ENCODE assay signal across 18 cellular contexts in genomic region chr6:131038612-131039344, GRCh38. TPM values are rescaled to one million over a fixed set of nuclear protein-coding genes. Genes with fewer than 3 reads are reported as not detected.
DNase-seq lines count a peak whose midpoint lies in the region; ATAC-seq and TF ChIP-seq lines count a peak whose summit lies in the region.
"Had no signal": no experiment of that assay in that cellular context is flagged by ENCODE, and none has a peak within 500 bp of the region (broad histone marks: within the 10 kb centered on the region; RNA-seq: fewer than 3 reads in every experiment).

No MANE protein-coding gene starts in this region.

- no peak for TF ChIP-seq CTCF in WI38 (IDR thresholded peaks at IDR 0.05; ENCODE audit: low read depth, low read length)
- no peak for TF ChIP-seq CTCF in osteocyte (IDR thresholded peaks at IDR 0.05)

- H3K4me1 Mint-ChIP-seq in osteocyte (ENCODE audit: unreplicated experiment), result peaks cover 45% of the 10 kb centered on the region
- H3K4me1 Mint-ChIP-seq: activated naive CD4-positive, alpha-beta T cell treated with anti-CD3 and anti-CD28 coated beads, Interleukin-2, amount 50 U/mL, for 24 hours had no signal

- H3K9me3 Mint-ChIP-seq in osteocyte (ENCODE audit: unreplicated experiment), result no peaks in the 10 kb centered on the region
- H3K9me3 Mint-ChIP-seq: activated naive CD4-positive, alpha-beta T cell treated with anti-CD3 and anti-CD28 coated beads, Interleukin-2, amount 50 U/mL, for 24 hours had no signal

- H3K27me3 Mint-ChIP-seq in osteocyte (ENCODE audit: unreplicated experiment), result no peaks in the 10 kb centered on the region
- H3K27me3 Mint-ChIP-seq: activated naive CD4-positive, alpha-beta T cell treated with anti-CD3 and anti-CD28 coated beads, Interleukin-2, amount 50 U/mL, for 24 hours had no signal

- no peak for ATAC-seq in GM19397 (IDR thresholded peaks at IDR 0.05; ENCODE audit: unreplicated experiment)
- ATAC-seq: left lung had no signal

- H3K4me3 ChIP-seq in WI38 (ENCODE audit: low read depth, low read length), result peak overlapping the region; percentile 11; the same call in 1 of the 2 replicates
- H3K4me3 ChIP-seq: left lung had no signal

- DNase-seq in EH (ENCODE audit: low read depth) (peak; percentile 49), fibroblast of peridontal ligament (ENCODE audit: extremely low read depth) (peak; percentile 77), osteocyte (ENCODE audit: extremely low spot score, unreplicated experiment) (no peak), NCI-H1694 treated with DMSO at 0.1 percent for 48 hours (lab: John Stamatoyannopoulos, UW) (no peak), mucosa of gallbladder (ENCODE audit: low spot score) (no peak)
- DNase-seq in effector CD4-positive, alpha-beta T cell, result no peak
- DNase-seq: activated CD4-positive, alpha-beta T cell treated with anti-CD3 and anti-CD28 coated beads, Interleukin-2, amount 50 U/mL, for 48 hours; activated T-cell treated with anti-CD3 and anti-CD28 coated beads, Interleukin-2, amount 50 U/mL, for 48 hours; BE2C; effector CD8-positive, alpha-beta T cell; KG1; left lung; NCI-H1092; NCI-H2107; NCI-H69 had no signal

- H3K4me3 Mint-ChIP-seq in osteocyte (ENCODE audit: unreplicated experiment), result peak overlapping the region; percentile 50
- H3K4me3 Mint-ChIP-seq: activated naive CD4-positive, alpha-beta T cell treated with anti-CD3 and anti-CD28 coated beads, Interleukin-2, amount 50 U/mL, for 24 hours had no signal

- no peaks in the 10 kb centered on the region for H3K36me3 Mint-ChIP-seq in osteocyte (ENCODE audit: unreplicated experiment)
- H3K36me3 Mint-ChIP-seq: activated naive CD4-positive, alpha-beta T cell treated with anti-CD3 and anti-CD28 coated beads, Interleukin-2, amount 50 U/mL, for 24 hours had no signal

- H3K27ac Mint-ChIP-seq in osteocyte (ENCODE audit: unreplicated experiment), result peak overlapping the region; percentile 89
- H3K27ac Mint-ChIP-seq: activated naive CD4-positive, alpha-beta T cell treated with anti-CD3 and anti-CD28 coated beads, Interleukin-2, amount 50 U/mL, for 24 hours had no signal

RNA-seq across cellular contexts. Expression of gene EPB41L2, which starts 24.3 kb away (rescaled TPM):
- 65.3 and 67.5 TPM in 2 replicates for total RNA-seq in osteocyte
- 110 TPM for total RNA-seq in mucosa of gallbladder

Comparison
In these comparisons a context has a peak if more than half of its experiments do, and no peak if none do; other contexts are left out.
1. DNase-seq: peak in EH (single experiment) and fibroblast of peridontal ligament (single experiment); none in osteocyte (single experiment), NCI-H1694 treated with DMSO at 0.1 percent for 48 hours (single experiment), mucosa of gallbladder (single experiment) and effector CD4-positive, alpha-beta T cell (single experiment).